In the genomic region with DNA sequence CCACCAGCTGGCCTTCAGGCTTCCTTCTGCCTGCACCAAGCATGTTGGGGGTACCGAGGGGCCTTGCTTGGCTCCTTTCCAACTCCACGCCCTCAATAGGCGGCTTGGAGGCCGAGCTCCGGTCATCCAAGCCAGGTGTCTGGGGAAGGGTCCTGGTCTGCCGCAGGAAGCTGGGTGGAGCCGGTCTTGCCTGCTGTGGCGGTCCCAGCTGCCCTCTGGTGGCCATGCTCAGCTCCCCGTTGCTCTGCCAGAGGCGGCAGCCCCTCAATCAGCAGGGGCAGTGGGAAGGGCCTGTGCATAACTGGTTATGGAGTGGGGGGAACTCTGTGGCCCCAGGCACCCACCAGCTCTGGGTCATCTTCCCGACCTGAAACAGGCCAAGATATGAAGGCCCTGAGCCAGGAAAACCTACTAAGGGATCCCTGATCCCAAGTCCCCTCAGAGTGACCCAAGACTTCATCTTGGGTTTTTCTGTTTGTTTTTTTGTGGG, we compare ENCODE assay signal across 8 cellular contexts. TPM values are rescaled to one million over a fixed set of nuclear protein-coding genes. Genes with fewer than 3 reads are reported as not detected.
DNase-seq lines count a peak whose midpoint lies in the region; ATAC-seq and TF ChIP-seq lines count a peak whose summit lies in the region.

No MANE protein-coding gene starts in this region.

- H3K27me3 Mint-ChIP-seq in GM23338 (ENCODE audit: insufficient read depth, low read depth, poor library complexity) = peaks cover 23% of the 10 kb centered on the region

- H3K9me3 ChIP-seq in fibroblast of lung (ENCODE audit: control insufficient read depth, insufficient read depth, low read depth, low read length) = no peaks in the 10 kb centered on the region
- no peaks in the 10 kb centered on the region for H3K9me3 ChIP-seq in osteoblast (ENCODE audit: low read depth, low read length)

- H3F3A ChIP-seq in GM23338 (replicated peaks; ENCODE audit: low read depth) = no peaks in the 10 kb centered on the region

- H3K4me1 ChIP-seq in GM23338 (ENCODE audit: insufficient read depth) (peaks cover 10% of the 10 kb centered on the region; the same call in 1 of the 2 replicates), fibroblast of lung (ENCODE audit: control insufficient read depth, extremely low read depth, insufficient read depth, low read length) (no peaks in the 10 kb centered on the region), osteoblast (ENCODE audit: insufficient read depth, low read length) (peaks cover 4% of the 10 kb centered on the region)

- no peak overlapping the region for H3K4me3 Mint-ChIP-seq in GM23338

- H3K4me3 ChIP-seq in AG09309 (ENCODE audit: control insufficient read depth, low read depth, low read length) (no peak overlapping the region), GM23338 (no peak overlapping the region), fibroblast of lung (replicated peaks in 1 of 4; ENCODE audit: control extremely low read depth in 1 of 4, insufficient read depth in 1 of 4, low read depth in 3 of 4, low read length in 4 of 4) (no peak overlapping the region), osteoblast (ENCODE audit: insufficient read depth, low read length) (no peak overlapping the region)

- TF ChIP-seq CTCF in AG09309 (IDR thresholded peaks at IDR 0.05; ENCODE audit: control insufficient read depth, insufficient read depth, low read depth, low read length, missing control alignments) (peak; percentile 80), GM23338 (conservative IDR thresholded peaks at IDR 0.05; ENCODE audit: low read depth in 2 of 2) (peak; percentile 82 to 92), fibroblast of lung (conservative IDR thresholded peaks at IDR 0.05 in 1 of 2, IDR thresholded peaks at IDR 0.05 in 1 of 2; ENCODE audit: low read depth in 1 of 2, low read length in 2 of 2) (peak; percentile 77 to 81), osteoblast (IDR thresholded peaks at IDR 0.05; ENCODE audit: extremely low read depth, low read depth, low read length) (peak; percentile 79)

- H3K4me1 Mint-ChIP-seq in GM23338 = peaks cover 2% of the 10 kb centered on the region; the same call in 2 of the 3 replicates

- H3K27me3 ChIP-seq in GM23338 (ENCODE audit: insufficient read depth) = peaks cover 25% of the 10 kb centered on the region
- H3K27me3 ChIP-seq in fibroblast of lung (ENCODE audit: control insufficient read depth, insufficient read depth, low read length) = peaks cover 11% of the 10 kb centered on the region
- H3K27me3 ChIP-seq in osteoblast (ENCODE audit: insufficient read depth, low read length) = peaks cover 21% of the 10 kb centered on the region

- H4K20me1 ChIP-seq in GM23338 (replicated peaks; ENCODE audit: insufficient read depth) (no peaks in the 10 kb centered on the region), fibroblast of lung (ENCODE audit: control insufficient read depth, extremely low read depth, insufficient read depth, low read length) (no peaks in the 10 kb centered on the region), osteoblast (ENCODE audit: insufficient read depth, low read length) (no peaks in the 10 kb centered on the region)

- no peaks in the 10 kb centered on the region for H3K9me3 Mint-ChIP-seq in GM23338

- H3K9me2 ChIP-seq in GM23338 (ENCODE audit: insufficient read depth) = no peaks in the 10 kb centered on the region

- H2AFZ ChIP-seq in GM23338 = no peak overlapping the region
- no peak overlapping the region for H2AFZ ChIP-seq in fibroblast of lung (ENCODE audit: low read length)
- peak overlapping the region; percentile 15 for H2AFZ ChIP-seq in osteoblast (ENCODE audit: low read length)

- H3K4me2 ChIP-seq in GM23338 (no peak overlapping the region), fibroblast of lung (ENCODE audit: extremely low read depth, insufficient read depth, low read length) (no peak overlapping the region), osteoblast (ENCODE audit: insufficient read depth, low read length) (no peak overlapping the region)

- H3K36me3 ChIP-seq in GM23338 (ENCODE audit: insufficient read depth) = no peaks in the 10 kb centered on the region
- no peaks in the 10 kb centered on the region for H3K36me3 ChIP-seq in fibroblast of lung (ENCODE audit: control insufficient read depth, insufficient read depth, low read length)
- H3K36me3 ChIP-seq in osteoblast (ENCODE audit: insufficient read depth, low read length) = no peaks in the 10 kb centered on the region

- H3K36me3 Mint-ChIP-seq in GM23338 (ENCODE audit: low read depth) = no peaks in the 10 kb centered on the region; the same call in 2 of the 3 replicates

- H3K9ac ChIP-seq in fibroblast of lung (ENCODE audit: insufficient read depth, low read length) = no peak overlapping the region

- no peaks in the 10 kb centered on the region for H3K79me2 ChIP-seq in GM23338 (replicated peaks; ENCODE audit: insufficient read depth)
- no peaks in the 10 kb centered on the region for H3K79me2 ChIP-seq in fibroblast of lung (ENCODE audit: control insufficient read depth, insufficient read depth, low read length)
- H3K79me2 ChIP-seq in osteoblast (ENCODE audit: insufficient read depth, low read length) = no peaks in the 10 kb centered on the region

- no peak overlapping the region for H3K27ac Mint-ChIP-seq in GM23338

- DNase-seq in AG09309 (ENCODE audit: low read depth) = no peak
- peak; percentile 88 for DNase-seq in GM23338 (ENCODE audit: low spot score)
- DNase-seq in UCSD-AML1 (lab: John Stamatoyannopoulos, UW; ENCODE audit: unreplicated experiment) = peak; percentile 54
- DNase-seq in fibroblast of lung (ENCODE audit: low read depth in 2 of 2) = peak; percentile 48 to 52
- DNase-seq in osteoblast (ENCODE audit: insufficient read length, low spot score, missing footprints) = peak; percentile 97
- no peak for DNase-seq in OCI-M2 (lab: John Stamatoyannopoulos, UW; ENCODE audit: unreplicated experiment)

- ATAC-seq in GM23338 (peak; percentile 65), HG03025 (IDR thresholded peaks at IDR 0.05; ENCODE audit: low FRiP score, unreplicated experiment) (no peak), GM21390 (IDR thresholded peaks at IDR 0.05; ENCODE audit: unreplicated experiment) (no peak)

- no peak overlapping the region for H3K27ac ChIP-seq in GM23338 (ENCODE audit: low read depth)
- no peak overlapping the region for H3K27ac ChIP-seq in fibroblast of lung (ENCODE audit: insufficient read depth, low read length)
- H3K27ac ChIP-seq in osteoblast (ENCODE audit: low read depth, low read length) = no peak overlapping the region

TF ChIP-seq in GM23338, 12 proteins besides CTCF, POLR2A, EP300 and RAD21 (continues in another document):
- TF ChIP-seq EZH2 (IDR thresholded peaks at IDR 0.05; ENCODE audit: low read depth, unreplicated experiment) (no peak), ZNF331 (CRISPR knock-in tag; IDR thresholded peaks at IDR 0.05; ENCODE audit: low read depth) (no peak), POLR2AphosphoS5 (IDR thresholded peaks at IDR 0.05; ENCODE audit: low read depth) (no peak), EZH2phosphoT487 (IDR thresholded peaks at IDR 0.05; ENCODE audit: unreplicated experiment) (no peak), JUNB (IDR thresholded peaks at IDR 0.05; ENCODE audit: unreplicated experiment) (no peak), ZNF114 (CRISPR knock-in tag; IDR thresholded peaks at IDR 0.05) (no peak), NANOG (IDR thresholded peaks at IDR 0.05; ENCODE audit: borderline replicate concordance) (no peak)
- TF ChIP-seq, protein P1, sequence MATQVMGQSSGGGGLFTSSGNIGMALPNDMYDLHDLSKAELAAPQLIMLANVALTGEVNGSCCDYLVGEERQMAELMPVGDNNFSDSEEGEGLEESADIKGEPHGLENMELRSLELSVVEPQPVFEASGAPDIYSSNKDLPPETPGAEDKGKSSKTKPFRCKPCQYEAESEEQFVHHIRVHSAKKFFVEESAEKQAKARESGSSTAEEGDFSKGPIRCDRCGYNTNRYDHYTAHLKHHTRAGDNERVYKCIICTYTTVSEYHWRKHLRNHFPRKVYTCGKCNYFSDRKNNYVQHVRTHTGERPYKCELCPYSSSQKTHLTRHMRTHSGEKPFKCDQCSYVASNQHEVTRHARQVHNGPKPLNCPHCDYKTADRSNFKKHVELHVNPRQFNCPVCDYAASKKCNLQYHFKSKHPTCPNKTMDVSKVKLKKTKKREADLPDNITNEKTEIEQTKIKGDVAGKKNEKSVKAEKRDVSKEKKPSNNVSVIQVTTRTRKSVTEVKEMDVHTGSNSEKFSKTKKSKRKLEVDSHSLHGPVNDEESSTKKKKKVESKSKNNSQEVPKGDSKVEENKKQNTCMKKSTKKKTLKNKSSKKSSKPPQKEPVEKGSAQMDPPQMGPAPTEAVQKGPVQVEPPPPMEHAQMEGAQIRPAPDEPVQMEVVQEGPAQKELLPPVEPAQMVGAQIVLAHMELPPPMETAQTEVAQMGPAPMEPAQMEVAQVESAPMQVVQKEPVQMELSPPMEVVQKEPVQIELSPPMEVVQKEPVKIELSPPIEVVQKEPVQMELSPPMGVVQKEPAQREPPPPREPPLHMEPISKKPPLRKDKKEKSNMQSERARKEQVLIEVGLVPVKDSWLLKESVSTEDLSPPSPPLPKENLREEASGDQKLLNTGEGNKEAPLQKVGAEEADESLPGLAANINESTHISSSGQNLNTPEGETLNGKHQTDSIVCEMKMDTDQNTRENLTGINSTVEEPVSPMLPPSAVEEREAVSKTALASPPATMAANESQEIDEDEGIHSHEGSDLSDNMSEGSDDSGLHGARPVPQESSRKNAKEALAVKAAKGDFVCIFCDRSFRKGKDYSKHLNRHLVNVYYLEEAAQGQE (IDR thresholded peaks at IDR 0.05; ENCODE audit: unreplicated experiment) = no peak

RNA-seq across cellular contexts. Expression of a gene that starts 3.2 kb away (rescaled TPM):
- 87.3 and 122 TPM in 2 replicates for total RNA-seq in GM23338 (2014; rRNA removed; shearing (Covaris generic))
- polyA plus RNA-seq in GM23338 (2016; fragmentation: Nextera tagmentation; extraction: Ambion mirVana) (15.3 and 15.6 TPM in 2 replicates), fibroblast of lung (2.0 and 2.6 TPM in 2 replicates)
- total RNA-seq in fibroblast of lung (13.9 and 15.7 TPM in 2 replicates), osteoblast (19.7 and 27.1 TPM in 2 replicates)
- polyA plus RNA-seq in fibroblast of lung (2012) = 3.5 and 7.1 TPM in 2 replicates
- 1.1 and 8.5 TPM in 2 replicates for polyA minus RNA-seq in fibroblast of lung (ENCODE audit: low replicate concordance)

RNA-seq across cellular contexts. Expression of a gene that starts 7.5 kb away (rescaled TPM):
- total RNA-seq in GM23338 (2014; rRNA removed; shearing (Covaris generic)) = 15.0 and 20.2 TPM in 2 replicates
- polyA plus RNA-seq in GM23338 (2016; fragmentation: Nextera tagmentation; extraction: Ambion mirVana) (6.7 and 6.9 TPM in 2 replicates), fibroblast of lung (28.3 and 41.3 TPM in 2 replicates)
- total RNA-seq in fibroblast of lung (33.4 and 52.8 TPM in 2 replicates), osteoblast (41.8 and 43.8 TPM in 2 replicates)
- 21.0 and 22.2 TPM in 2 replicates for polyA plus RNA-seq in fibroblast of lung (2012)
- 49.5 and 66.6 TPM in 2 replicates for polyA minus RNA-seq in fibroblast of lung (ENCODE audit: low replicate concordance)

Comparison
In these comparisons a context has a peak if more than half of its experiments do, and no peak if none do; other contexts are left out.
1. DNase-seq: peak in GM23338 (single experiment), UCSD-AML1 (single experiment), fibroblast of lung (2 of 2) and osteoblast (single experiment); none in AG09309 (single experiment) and OCI-M2 (single experiment).
2. Peak in every context shown above with its lines, with median percentiles within 50 percentile points of each other: CTCF ChIP-seq.